ENCODE assay signal across 6 cellular contexts in genomic region chr7:101154693-101155102, GRCh38. TPM values are rescaled to one million over a fixed set of nuclear protein-coding genes. Genes with fewer than 3 reads are reported as not detected.
DNase-seq lines count a peak whose midpoint lies in the region.

No MANE protein-coding gene starts in this region.

- H2AK5ac ChIP-seq in mesendoderm (ENCODE audit: low read length), result no peak overlapping the region

- peak overlapping the region; percentile 94 for H3K56ac ChIP-seq in mesendoderm (ENCODE audit: low read length)

- peak overlapping the region; percentile 99 for H3K18ac ChIP-seq in mesendoderm (ENCODE audit: low read length)

- peak overlapping the region; percentile 86 for H3K4me3 Mint-ChIP-seq in activated CD4-positive, alpha-beta T cell treated with anti-CD3 and anti-CD28 coated beads, Interleukin-2, amount 10 ng/mL, durations not matched to agents 24 days and 14 days
- peak overlapping the region; percentile 83 for H3K4me3 Mint-ChIP-seq in activated T-helper 1 cell treated with anti-CD3 and anti-CD28 coated beads, Interleukin-12 subunit alpha, Interleukin-12 subunit beta, Interleukin-2, Interleukin-4 antibody, amounts not matched to agents 30 ng/mL and 10 ng/mL and 1 ng/mL, durations not matched to agents 14 hours and 24 hours and 36 hours

- no peak overlapping the region for H2BK5ac ChIP-seq in mesendoderm (ENCODE audit: low read length)

- H3K27me3 Mint-ChIP-seq in activated CD4-positive, alpha-beta T cell treated with anti-CD3 and anti-CD28 coated beads, Interleukin-2, amount 10 ng/mL, durations not matched to agents 24 days and 14 days, result peaks cover 13% of the 10 kb centered on the region
- H3K27me3 Mint-ChIP-seq in activated T-helper 1 cell treated with anti-CD3 and anti-CD28 coated beads, Interleukin-12 subunit alpha, Interleukin-12 subunit beta, Interleukin-2, Interleukin-4 antibody, amounts not matched to agents 30 ng/mL and 10 ng/mL and 1 ng/mL, durations not matched to agents 14 hours and 24 hours and 36 hours (ENCODE audit: insufficient read depth), result peaks cover 12% of the 10 kb centered on the region

- H3K79me1 ChIP-seq in mesendoderm (ENCODE audit: low read length), result no peaks in the 10 kb centered on the region

- H2BK120ac ChIP-seq in mesendoderm (ENCODE audit: low read depth, low read length), result peak overlapping the region; percentile 18

- no CpG with 5 or more reads among the region's 34 CpGs for WGBS in mesendoderm (ENCODE audit: extremely low coverage, insufficient coverage, low lambda C conversion rate)

- peak; percentile 77 for DNase-seq in activated CD4-positive, alpha-beta T cell treated with anti-CD3 and anti-CD28 coated beads, Interleukin-2, amount 10 ng/mL, durations not matched to agents 24 days and 14 days
- DNase-seq in activated CD4-positive, alpha-beta T cell treated with anti-CD3 and anti-CD28 coated beads, Interleukin-2, amount 50 U/mL, for 1 hour, result no peak
- no peak for DNase-seq in activated T-helper 1 cell treated with anti-CD3 and anti-CD28 coated beads, Interleukin-12 subunit alpha, Interleukin-12 subunit beta, Interleukin-2, Interleukin-4 antibody, amounts not matched to agents 30 ng/mL and 10 ng/mL and 1 ng/mL, durations not matched to agents 14 hours and 24 hours and 36 hours (ENCODE audit: low spot score)
- DNase-seq in mesendoderm (no peak), SIG-M5 (lab: John Stamatoyannopoulos, UW) (no peak)
- no peak for DNase-seq in effector CD4-positive, alpha-beta T cell

- H3K36me3 ChIP-seq in mesendoderm (ENCODE audit: control insufficient read depth, insufficient read depth, low read length), result no peaks in the 10 kb centered on the region

- H2BK15ac ChIP-seq in mesendoderm (replicated peaks; ENCODE audit: low read depth), result no peak overlapping the region

- peaks cover 3% of the 10 kb centered on the region for H3K9me3 Mint-ChIP-seq in activated CD4-positive, alpha-beta T cell treated with anti-CD3 and anti-CD28 coated beads, Interleukin-2, amount 10 ng/mL, durations not matched to agents 24 days and 14 days
- H3K9me3 Mint-ChIP-seq in activated T-helper 1 cell treated with anti-CD3 and anti-CD28 coated beads, Interleukin-12 subunit alpha, Interleukin-12 subunit beta, Interleukin-2, Interleukin-4 antibody, amounts not matched to agents 30 ng/mL and 10 ng/mL and 1 ng/mL, durations not matched to agents 14 hours and 24 hours and 36 hours, result no peaks in the 10 kb centered on the region

- H3K27ac ChIP-seq in mesendoderm (ENCODE audit: low read depth, low read length), result peak overlapping the region; percentile 30

- H3K4ac ChIP-seq in mesendoderm (ENCODE audit: low read depth, low read length), result peak overlapping the region; percentile 90

- peak overlapping the region; percentile 88 for H3K9ac ChIP-seq in mesendoderm (ENCODE audit: low read length)

- intact Hi-C loops in activated CD4-positive, alpha-beta T cell treated with anti-CD3 and anti-CD28 coated beads, Interleukin-2, amount 10 ng/mL, durations not matched to agents 24 days and 14 days (cut with micrococcal nuclease), result loop anchor here (1.0 kb wide), 2 partner anchors 11 to 90 kb away; partner anchors contain the start of gene VGF
- intact Hi-C loops in activated T-helper 1 cell treated with anti-CD3 and anti-CD28 coated beads, Interleukin-12 subunit alpha, Interleukin-12 subunit beta, Interleukin-2, Interleukin-4 antibody, amounts not matched to agents 30 ng/mL and 10 ng/mL and 1 ng/mL, durations not matched to agents 14 hours and 24 hours and 36 hours (cut with micrococcal nuclease), result loop anchor here (1.0 kb wide), 6 partner anchors 10 to 98 kb away; partner anchors contain the start of genes PLOD3 and VGF

- H3K4me1 Mint-ChIP-seq in activated CD4-positive, alpha-beta T cell treated with anti-CD3 and anti-CD28 coated beads, Interleukin-2, amount 10 ng/mL, durations not matched to agents 24 days and 14 days, result peaks cover 14% of the 10 kb centered on the region
- H3K4me1 Mint-ChIP-seq in activated T-helper 1 cell treated with anti-CD3 and anti-CD28 coated beads, Interleukin-12 subunit alpha, Interleukin-12 subunit beta, Interleukin-2, Interleukin-4 antibody, amounts not matched to agents 30 ng/mL and 10 ng/mL and 1 ng/mL, durations not matched to agents 14 hours and 24 hours and 36 hours (ENCODE audit: low read depth), result peaks cover 14% of the 10 kb centered on the region

- H3K27me3 ChIP-seq in mesendoderm (ENCODE audit: insufficient read depth, low read length, poor library complexity), result no peaks in the 10 kb centered on the region

- H3K79me2 ChIP-seq in mesendoderm (ENCODE audit: control insufficient read depth, insufficient read depth, low read length), result no peaks in the 10 kb centered on the region

- peak overlapping the region; percentile 89 for H3K23ac ChIP-seq in mesendoderm (ENCODE audit: low read length)

- peak overlapping the region; percentile 97 for H4K8ac ChIP-seq in mesendoderm (ENCODE audit: low read depth, low read length)

- H3K4me3 ChIP-seq in mesendoderm (ENCODE audit: low read length), result peak overlapping the region; percentile 72

- H3K4me2 ChIP-seq in mesendoderm (ENCODE audit: low read length), result peak overlapping the region; percentile 11

- peaks cover 3% of the 10 kb centered on the region for H3K4me1 ChIP-seq in mesendoderm (ENCODE audit: control insufficient read depth, low read depth, low read length)

- no peak overlapping the region for H4K5ac ChIP-seq in mesendoderm (ENCODE audit: low read length)

- peaks cover 13% of the 10 kb centered on the region for H3K36me3 Mint-ChIP-seq in activated CD4-positive, alpha-beta T cell treated with anti-CD3 and anti-CD28 coated beads, Interleukin-2, amount 10 ng/mL, durations not matched to agents 24 days and 14 days (ENCODE audit: low read depth)
- H3K36me3 Mint-ChIP-seq in activated T-helper 1 cell treated with anti-CD3 and anti-CD28 coated beads, Interleukin-12 subunit alpha, Interleukin-12 subunit beta, Interleukin-2, Interleukin-4 antibody, amounts not matched to agents 30 ng/mL and 10 ng/mL and 1 ng/mL, durations not matched to agents 14 hours and 24 hours and 36 hours (ENCODE audit: low read depth), result peaks cover 10% of the 10 kb centered on the region

- H3K27ac Mint-ChIP-seq in activated CD4-positive, alpha-beta T cell treated with anti-CD3 and anti-CD28 coated beads, Interleukin-2, amount 10 ng/mL, durations not matched to agents 24 days and 14 days, result peak overlapping the region; percentile 48
- peak overlapping the region; percentile 37 for H3K27ac Mint-ChIP-seq in activated T-helper 1 cell treated with anti-CD3 and anti-CD28 coated beads, Interleukin-12 subunit alpha, Interleukin-12 subunit beta, Interleukin-2, Interleukin-4 antibody, amounts not matched to agents 30 ng/mL and 10 ng/mL and 1 ng/mL, durations not matched to agents 14 hours and 24 hours and 36 hours

RNA-seq across cellular contexts. Expression of gene AP1S1, which starts 0.4 kb away (rescaled TPM):
- 44.2 and 49.2 TPM in 2 replicates for total RNA-seq in activated CD4-positive, alpha-beta T cell treated with anti-CD3 and anti-CD28 coated beads, Interleukin-2, amount 10 ng/mL, durations not matched to agents 24 days and 14 days
- 45.7 and 53.3 TPM in 2 replicates for total RNA-seq in activated T-helper 1 cell treated with anti-CD3 and anti-CD28 coated beads, Interleukin-12 subunit alpha, Interleukin-12 subunit beta, Interleukin-2, Interleukin-4 antibody, amounts not matched to agents 30 ng/mL and 10 ng/mL and 1 ng/mL, durations not matched to agents 14 hours and 24 hours and 36 hours
- 14.7 TPM for polyA plus RNA-seq in mesendoderm (2013, experiment 1 of 2)
- polyA plus RNA-seq in mesendoderm (2013, experiment 2 of 2), result 15.1 TPM

RNA-seq across cellular contexts. Expression of gene VGF, which starts 10.7 kb away (rescaled TPM):
- 0.23 and 0.28 TPM in 2 replicates for total RNA-seq in activated CD4-positive, alpha-beta T cell treated with anti-CD3 and anti-CD28 coated beads, Interleukin-2, amount 10 ng/mL, durations not matched to agents 24 days and 14 days
- total RNA-seq in activated T-helper 1 cell treated with anti-CD3 and anti-CD28 coated beads, Interleukin-12 subunit alpha, Interleukin-12 subunit beta, Interleukin-2, Interleukin-4 antibody, amounts not matched to agents 30 ng/mL and 10 ng/mL and 1 ng/mL, durations not matched to agents 14 hours and 24 hours and 36 hours, result 0.10 and 0.21 TPM in 2 replicates
- polyA plus RNA-seq in mesendoderm (2013, experiment 1 of 2), result 1.6 TPM
- 1.9 TPM for polyA plus RNA-seq in mesendoderm (2013, experiment 2 of 2)

RNA-seq across cellular contexts. Expression of gene NAT16, which starts 25.4 kb away (rescaled TPM):
- not detected in 2 replicates for total RNA-seq in activated CD4-positive, alpha-beta T cell treated with anti-CD3 and anti-CD28 coated beads, Interleukin-2, amount 10 ng/mL, durations not matched to agents 24 days and 14 days
- total RNA-seq in activated T-helper 1 cell treated with anti-CD3 and anti-CD28 coated beads, Interleukin-12 subunit alpha, Interleukin-12 subunit beta, Interleukin-2, Interleukin-4 antibody, amounts not matched to agents 30 ng/mL and 10 ng/mL and 1 ng/mL, durations not matched to agents 14 hours and 24 hours and 36 hours, result 0.08 TPM in 1 of 2 replicates, not detected in the other
- not detected for polyA plus RNA-seq in mesendoderm (2013, experiment 1 of 2)
- not detected for polyA plus RNA-seq in mesendoderm (2013, experiment 2 of 2)

RNA-seq across cellular contexts. Expression of gene SERPINE1, which starts 27.8 kb away (rescaled TPM):
- 0.33 and 0.45 TPM in 2 replicates for total RNA-seq in activated CD4-positive, alpha-beta T cell treated with anti-CD3 and anti-CD28 coated beads, Interleukin-2, amount 10 ng/mL, durations not matched to agents 24 days and 14 days
- total RNA-seq in activated T-helper 1 cell treated with anti-CD3 and anti-CD28 coated beads, Interleukin-12 subunit alpha, Interleukin-12 subunit beta, Interleukin-2, Interleukin-4 antibody, amounts not matched to agents 30 ng/mL and 10 ng/mL and 1 ng/mL, durations not matched to agents 14 hours and 24 hours and 36 hours, result 0.36 and 0.47 TPM in 2 replicates
- polyA plus RNA-seq in mesendoderm (2013, experiment 1 of 2), result 55.1 TPM
- 62.9 TPM for polyA plus RNA-seq in mesendoderm (2013, experiment 2 of 2)

RNA-seq across cellular contexts. Expression of gene MOGAT3, which starts 46.1 kb away (rescaled TPM):
- not detected in 2 replicates for total RNA-seq in activated CD4-positive, alpha-beta T cell treated with anti-CD3 and anti-CD28 coated beads, Interleukin-2, amount 10 ng/mL, durations not matched to agents 24 days and 14 days
- not detected in 2 replicates for total RNA-seq in activated T-helper 1 cell treated with anti-CD3 and anti-CD28 coated beads, Interleukin-12 subunit alpha, Interleukin-12 subunit beta, Interleukin-2, Interleukin-4 antibody, amounts not matched to agents 30 ng/mL and 10 ng/mL and 1 ng/mL, durations not matched to agents 14 hours and 24 hours and 36 hours
- 0.07 TPM for polyA plus RNA-seq in mesendoderm (2013, experiment 1 of 2)
- 0.06 TPM for polyA plus RNA-seq in mesendoderm (2013, experiment 2 of 2)
